In the genomic region with DNA sequence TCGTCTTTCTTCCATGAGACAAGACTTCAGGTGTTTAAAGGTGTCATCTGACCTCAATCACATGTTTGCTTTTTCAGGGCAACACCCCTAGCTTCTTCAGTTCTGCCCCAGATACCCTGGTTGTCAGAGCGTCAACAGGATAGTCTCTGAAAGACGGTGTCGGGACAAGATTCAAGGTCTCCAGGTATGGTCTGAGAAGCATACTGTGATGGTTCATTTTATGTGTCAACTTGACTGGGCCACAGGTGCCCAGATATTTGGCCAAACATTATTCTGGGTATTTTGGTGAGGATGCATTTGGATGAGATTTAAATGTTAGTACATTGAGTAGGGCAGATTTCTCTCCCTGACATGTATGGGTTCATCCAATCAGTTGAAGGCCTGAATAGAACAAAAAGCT, we compare ENCODE assay signal across 12 cellular contexts.
A peak's percentile ranks its signal among the peaks of the same experiment; 100 is the strongest.
DNase-seq lines count a peak whose midpoint lies in the region; ATAC-seq and TF ChIP-seq lines count a peak whose summit lies in the region.
"Had no signal": no experiment of that assay in that cellular context is flagged by ENCODE, and none has a peak within 500 bp of the region (broad histone marks: within the 10 kb centered on the region; RNA-seq: fewer than 3 reads in every experiment).

No MANE protein-coding gene starts in this region.

- TF ChIP-seq CTCF in natural killer cell (IDR thresholded peaks at IDR 0.05): no peak
- TF ChIP-seq CTCF in hepatocyte (IDR thresholded peaks at IDR 0.05; ENCODE audit: poor library complexity): no peak
- no peak for TF ChIP-seq CTCF in psoas muscle (IDR thresholded peaks at IDR 0.05)

- H3K9me2 ChIP-seq in hepatocyte (replicated peaks; ENCODE audit: insufficient read depth): no peaks in the 10 kb centered on the region

- WGBS in hepatocyte (ENCODE audit: low lambda C conversion rate, missing lambda C conversion rate): 91% methylated on average over 4 of the region's 4 CpGs
- 98% methylated on average over 4 of the region's 4 CpGs for WGBS in psoas muscle, 3 donors

- H3K79me2 ChIP-seq in hepatocyte: no peaks in the 10 kb centered on the region

- DNase-seq in natural killer cell: no peak
- DNase-seq in natural killer cell treated with Interleukin-12 subunit alpha and Interleukin-12 subunit beta and Interleukin-15 and Interleukin-18, amount 100 ng/mL, for 72 hours (ENCODE audit: low spot score): no peak
- DNase-seq in hepatocyte (ENCODE audit: low spot score): no peak
- no peak for DNase-seq in psoas muscle
- DNase-seq in naive thymus-derived CD4-positive, alpha-beta T cell: no peak
- no peak for DNase-seq in EL
- DNase-seq in HT-29 (ENCODE audit: low spot score): no peak
- DNase-seq in activated CD4-positive, alpha-beta T cell treated with anti-CD3 and anti-CD28 coated beads, Interleukin-2, amount 50 U/mL, for 4 hours: no peak
- DNase-seq: activated naive CD4-positive, alpha-beta T cell treated with anti-CD3 and anti-CD28 coated beads, Interleukin-2, amount 50 U/mL, for 16 hours; GF-D8; NCI-H1092; stimulated activated naive CD4-positive, alpha-beta T cell had no signal

- H3K9me3 Mint-ChIP-seq in natural killer cell: peaks cover 0 to 2% of the 10 kb centered on the region in 2 donors
- peaks cover 8% of the 10 kb centered on the region for H3K9me3 Mint-ChIP-seq in natural killer cell treated with Interleukin-12 subunit alpha and Interleukin-12 subunit beta and Interleukin-15 and Interleukin-18, amount 100 ng/mL, for 72 hours
- peaks cover 0 to 14% (median 0%) of the 10 kb centered on the region in 11 donors for H3K9me3 Mint-ChIP-seq in naive thymus-derived CD4-positive, alpha-beta T cell

- H3K4me3 ChIP-seq in hepatocyte (no peak overlapping the region), psoas muscle (no peak overlapping the region)
- no peak overlapping the region for H3K4me3 ChIP-seq in naive thymus-derived CD4-positive, alpha-beta T cell (ENCODE audit: low read length)

- H3K27me3 Mint-ChIP-seq in natural killer cell (ENCODE audit: low read depth in 2 of 2): no peaks in the 10 kb centered on the region
- H3K27me3 Mint-ChIP-seq in natural killer cell treated with Interleukin-12 subunit alpha and Interleukin-12 subunit beta and Interleukin-15 and Interleukin-18, amount 100 ng/mL, for 72 hours: no peaks in the 10 kb centered on the region
- H3K27me3 Mint-ChIP-seq in naive thymus-derived CD4-positive, alpha-beta T cell: no peaks in the 10 kb centered on the region

- CTCF ChIA-PET in naive thymus-derived CD4-positive, alpha-beta T cell (lab: Charles Lee): interaction anchor here (1.2 kb wide), 1 partner anchor 24 kb away, joined by 3 read pairs; no protein-coding TSS in a partner anchor

- POLR2A ChIA-PET in naive thymus-derived CD4-positive, alpha-beta T cell (lab: Charles Lee): interaction anchor here (1.2 kb wide), 1 partner anchor 8 kb away, joined by 3 read pairs; no protein-coding TSS in a partner anchor

- H2AFZ ChIP-seq in hepatocyte: no peak overlapping the region

- no peaks in the 10 kb centered on the region for H4K20me1 ChIP-seq in hepatocyte (ENCODE audit: insufficient read depth, poor library complexity, severe bottlenecking)

- H3K27ac ChIP-seq in hepatocyte (peak overlapping the region; percentile 90), psoas muscle (peak overlapping the region; percentile 57)
- no peak overlapping the region for H3K27ac ChIP-seq in naive thymus-derived CD4-positive, alpha-beta T cell (ENCODE audit: low read depth, low read length)

- peak overlapping the region; percentile 73 to 88 for H3K27ac Mint-ChIP-seq in natural killer cell
- H3K27ac Mint-ChIP-seq in natural killer cell treated with Interleukin-12 subunit alpha and Interleukin-12 subunit beta and Interleukin-15 and Interleukin-18, amount 100 ng/mL, for 72 hours: peak overlapping the region in 1 of 2 donors; percentile 62
- no peak overlapping the region for H3K27ac Mint-ChIP-seq in naive thymus-derived CD4-positive, alpha-beta T cell

- H3K4me1 ChIP-seq in hepatocyte (ENCODE audit: insufficient read depth) (peaks cover 33% of the 10 kb centered on the region), psoas muscle (peaks cover 17% of the 10 kb centered on the region)
- no peaks in the 10 kb centered on the region for H3K4me1 ChIP-seq in naive thymus-derived CD4-positive, alpha-beta T cell (ENCODE audit: control insufficient read depth in 2 of 2, insufficient read depth in 2 of 2, low read length in 2 of 2)

- H3K36me3 ChIP-seq in hepatocyte (replicated peaks; ENCODE audit: insufficient read depth, low read depth): no peaks in the 10 kb centered on the region
- H3K36me3 ChIP-seq in psoas muscle (ENCODE audit: insufficient read depth in 1 of 2, low read depth in 1 of 2): peaks cover 0 to 2% of the 10 kb centered on the region in 2 donors
- H3K36me3 ChIP-seq in naive thymus-derived CD4-positive, alpha-beta T cell (ENCODE audit: control insufficient read depth in 2 of 3, insufficient read depth in 3 of 3, low read length in 3 of 3): no peaks in the 10 kb centered on the region

- H3K4me3 Mint-ChIP-seq in natural killer cell: no peak overlapping the region
- H3K4me3 Mint-ChIP-seq in natural killer cell treated with Interleukin-12 subunit alpha and Interleukin-12 subunit beta and Interleukin-15 and Interleukin-18, amount 100 ng/mL, for 72 hours: no peak overlapping the region
- H3K4me3 Mint-ChIP-seq in naive thymus-derived CD4-positive, alpha-beta T cell: no peak overlapping the region

- H3K4me2 ChIP-seq in hepatocyte: no peak overlapping the region

- intact Hi-C loops in natural killer cell (cut with micrococcal nuclease): no loop called here
- intact Hi-C loops in psoas muscle (cut with DNase I): no loop called here
- intact Hi-C loops in naive thymus-derived CD4-positive, alpha-beta T cell (cut with micrococcal nuclease): no loop called here

- no peaks in the 10 kb centered on the region for H3K9me3 ChIP-seq in hepatocyte (ENCODE audit: low read depth)
- H3K9me3 ChIP-seq in psoas muscle: no peaks in the 10 kb centered on the region
- H3K9me3 ChIP-seq in naive thymus-derived CD4-positive, alpha-beta T cell (ENCODE audit: control insufficient read depth in 2 of 3, low read length in 3 of 3): no peaks in the 10 kb centered on the region

- ATAC-seq in natural killer cell: no peak
- no peak for ATAC-seq in natural killer cell treated with Interleukin-12 subunit alpha and Interleukin-12 subunit beta and Interleukin-15 and Interleukin-18, amount 100 ng/mL, for 72 hours
- no peak for ATAC-seq in psoas muscle
- no peak for ATAC-seq in naive thymus-derived CD4-positive, alpha-beta T cell

- H3K4me1 Mint-ChIP-seq in natural killer cell: peaks cover 79 to 82% of the 10 kb centered on the region in 2 donors
- peaks cover 66 to 73% of the 10 kb centered on the region in 2 donors for H3K4me1 Mint-ChIP-seq in natural killer cell treated with Interleukin-12 subunit alpha and Interleukin-12 subunit beta and Interleukin-15 and Interleukin-18, amount 100 ng/mL, for 72 hours (ENCODE audit: low read depth in 2 of 2)
- peaks cover 0 to 23% (median 8%) of the 10 kb centered on the region in 7 donors for H3K4me1 Mint-ChIP-seq in naive thymus-derived CD4-positive, alpha-beta T cell

- peaks cover 7% of the 10 kb centered on the region for H3K36me3 Mint-ChIP-seq in natural killer cell
- peaks cover 35% of the 10 kb centered on the region for H3K36me3 Mint-ChIP-seq in natural killer cell treated with Interleukin-12 subunit alpha and Interleukin-12 subunit beta and Interleukin-15 and Interleukin-18, amount 100 ng/mL, for 72 hours
- H3K36me3 Mint-ChIP-seq in naive thymus-derived CD4-positive, alpha-beta T cell: peaks cover 8 to 42% (median 29%) of the 10 kb centered on the region in 5 donors

- no peaks in the 10 kb centered on the region for H3K27me3 ChIP-seq in hepatocyte
- H3K27me3 ChIP-seq in psoas muscle (ENCODE audit: insufficient read depth in 3 of 3, low read length in 2 of 3): no peaks in the 10 kb centered on the region
- H3K27me3 ChIP-seq in naive thymus-derived CD4-positive, alpha-beta T cell (ENCODE audit: control insufficient read depth in 2 of 2, insufficient read depth in 2 of 2, low read length in 2 of 2): no peaks in the 10 kb centered on the region

Comparison
In these comparisons a context has a peak if more than half of its experiments do, and no peak if none do; other contexts are left out.
1. H3K27ac Mint-ChIP-seq: peak in natural killer cell (2 of 2); none in naive thymus-derived CD4-positive, alpha-beta T cell (0 of 9).